In the genomic region with DNA sequence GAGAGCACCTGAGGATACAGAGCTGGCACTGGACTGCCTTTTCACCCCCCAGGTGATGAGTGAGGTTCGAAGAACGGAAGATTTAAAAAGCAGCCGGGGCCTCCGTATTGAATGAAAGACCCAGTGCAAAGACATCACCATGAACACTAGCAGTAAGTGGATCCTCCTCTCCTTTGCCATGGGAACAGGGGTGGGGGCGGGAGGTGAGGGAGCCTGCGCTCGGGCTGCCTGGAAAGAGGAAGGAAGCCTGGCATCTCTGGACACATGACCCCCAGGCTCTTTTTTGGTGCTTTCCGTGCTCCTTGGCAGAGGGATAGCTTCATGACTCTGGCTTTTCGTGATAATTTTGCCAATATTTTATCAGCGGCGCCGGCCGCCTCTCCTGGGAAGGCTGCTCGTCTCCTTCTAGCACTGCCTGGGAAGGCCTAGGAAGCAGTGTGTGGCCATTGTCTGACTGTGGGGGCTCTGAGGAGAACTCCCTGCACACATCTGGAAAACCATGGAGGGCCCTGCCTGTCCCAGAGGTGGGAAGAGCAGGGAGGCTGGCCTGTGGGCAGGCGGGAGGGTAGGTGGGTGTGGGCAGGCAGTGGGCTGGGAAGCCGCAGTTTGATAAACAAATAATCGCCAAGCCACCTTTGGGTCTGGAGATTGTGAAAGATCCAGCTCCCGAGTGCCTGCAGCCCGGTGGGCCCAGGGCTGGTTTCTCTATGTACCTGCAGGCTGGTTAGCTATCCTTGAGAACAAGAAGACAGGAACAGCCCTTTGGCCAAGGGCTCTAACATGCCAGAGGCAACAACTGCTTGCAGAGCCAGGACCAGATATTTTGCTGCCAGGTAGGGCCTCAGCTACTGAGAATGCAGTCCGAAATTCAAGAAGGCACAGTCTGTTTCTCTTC, we compare ENCODE assay signal across 8 cellular contexts. TPM values are rescaled to one million over a fixed set of nuclear protein-coding genes. Genes with fewer than 3 reads are reported as not detected.
A peak's percentile ranks its signal among the peaks of the same experiment; 100 is the strongest.
DNase-seq lines count a peak whose midpoint lies in the region; ATAC-seq and TF ChIP-seq lines count a peak whose summit lies in the region.

No MANE protein-coding gene starts in this region.

- peak overlapping the region; percentile 97 for H2AFZ ChIP-seq in MM.1S (ENCODE audit: low read length)

- H3K9me3 Mint-ChIP-seq in CD4-positive, alpha-beta memory T cell: peaks cover 0 to 6% (median 0%) of the 10 kb centered on the region in 8 donors
- H3K9me3 Mint-ChIP-seq in chondrocyte (ENCODE audit: low read depth): no peaks in the 10 kb centered on the region

- no peak overlapping the region for H3K27ac ChIP-seq in CD4-positive, alpha-beta memory T cell (ENCODE audit: low read depth, low read length)
- no peak overlapping the region for H3K27ac ChIP-seq in MM.1S (ENCODE audit: low read length)
- peak overlapping the region; percentile 81 for H3K27ac ChIP-seq in lower lobe of right lung
- no peak overlapping the region for H3K27ac ChIP-seq in thymus (ENCODE audit: low read depth)

- H3K27me3 ChIP-seq in CD4-positive, alpha-beta memory T cell (ENCODE audit: insufficient read depth, low read length): no peaks in the 10 kb centered on the region
- H3K27me3 ChIP-seq in MM.1S (replicated peaks; ENCODE audit: insufficient read depth, low read length) (no peaks in the 10 kb centered on the region), lower lobe of right lung (ENCODE audit: low read depth) (no peaks in the 10 kb centered on the region), thymus (ENCODE audit: control insufficient read depth, insufficient read depth) (peaks cover 10% of the 10 kb centered on the region)

- peaks cover 10% of the 10 kb centered on the region for H3K4me1 ChIP-seq in CD4-positive, alpha-beta memory T cell (ENCODE audit: insufficient read depth, low read length)
- H3K4me1 ChIP-seq in MM.1S (ENCODE audit: low read length) (peaks cover 12% of the 10 kb centered on the region), lower lobe of right lung (peaks cover 32% of the 10 kb centered on the region), thymus (ENCODE audit: control insufficient read depth, insufficient read depth, low read length) (no peaks in the 10 kb centered on the region)

- peaks cover 2 to 18% of the 10 kb centered on the region in 2 donors for H3K27me3 Mint-ChIP-seq in CD4-positive, alpha-beta memory T cell
- no peaks in the 10 kb centered on the region for H3K27me3 Mint-ChIP-seq in chondrocyte (ENCODE audit: low read depth)

- peak overlapping the region in 1 of 2 donors; percentile 58 for H3K4me3 ChIP-seq in CD4-positive, alpha-beta memory T cell (ENCODE audit: low read length in 2 of 2)
- H3K4me3 ChIP-seq in MM.1S (ENCODE audit: low read length) (peak overlapping the region; percentile 49), lower lobe of right lung (peak overlapping the region; percentile 68), thymus (ENCODE audit: low read length) (peak overlapping the region; percentile 47)

- H3K27ac Mint-ChIP-seq in CD4-positive, alpha-beta memory T cell: no peak overlapping the region
- peak overlapping the region; percentile 41 for H3K27ac Mint-ChIP-seq in chondrocyte (ENCODE audit: unreplicated experiment)

- no peaks in the 10 kb centered on the region for H3K36me3 Mint-ChIP-seq in CD4-positive, alpha-beta memory T cell
- H3K36me3 Mint-ChIP-seq in chondrocyte (ENCODE audit: low read depth): peaks cover 5% of the 10 kb centered on the region

- H3K9me2 ChIP-seq in MM.1S (replicated peaks; ENCODE audit: insufficient read depth, low read length): no peaks in the 10 kb centered on the region

- no peaks in the 10 kb centered on the region for H3K79me2 ChIP-seq in MM.1S (ENCODE audit: low read length)

- TF ChIP-seq CTCF in MM.1S (IDR thresholded peaks at IDR 0.05; ENCODE audit: low read length) (no peak), chondrocyte (IDR thresholded peaks at IDR 0.05) (no peak), lower lobe of right lung (IDR thresholded peaks at IDR 0.05) (no peak)

- H3F3A ChIP-seq in MM.1S (ENCODE audit: insufficient read depth, low read length): no peaks in the 10 kb centered on the region

- no peak overlapping the region for H3K9ac ChIP-seq in MM.1S (ENCODE audit: low read length)

- POLR2A ChIA-PET in CD4-positive, alpha-beta memory T cell (lab: Charles Lee; ENCODE audit: partially characterized antibody): interaction anchor here (1.0 to 2.1 kb wide), 2 partner anchors 98 to 122 kb away, joined by 3 to 7 read pairs; no protein-coding TSS in a partner anchor

- H3K4me1 Mint-ChIP-seq in CD4-positive, alpha-beta memory T cell: peaks cover 0 to 5% (median under 1%) of the 10 kb centered on the region in 4 donors
- peaks cover 28% of the 10 kb centered on the region for H3K4me1 Mint-ChIP-seq in chondrocyte (ENCODE audit: low read depth)

- peak overlapping the region; percentile 21 to 76 (median 55) for H3K4me3 Mint-ChIP-seq in CD4-positive, alpha-beta memory T cell
- peak overlapping the region; percentile 78 for H3K4me3 Mint-ChIP-seq in chondrocyte (ENCODE audit: unreplicated experiment)

- peak; percentile 56 to 65 for ATAC-seq in lower lobe of right lung
- ATAC-seq in GM19328 (IDR thresholded peaks at IDR 0.05; ENCODE audit: unreplicated experiment): no peak
- no peak for ATAC-seq in HG02840 (IDR thresholded peaks at IDR 0.05; ENCODE audit: low FRiP score, unreplicated experiment)

- DNase-seq in CD4-positive, alpha-beta memory T cell: no peak
- DNase-seq in MM.1S (no peak), chondrocyte (ENCODE audit: low spot score) (no peak), lower lobe of right lung (no peak), NCI-H1436 treated with DMSO at 0.1 percent for 48 hours (lab: John Stamatoyannopoulos, UW) (no peak)

- no peaks in the 10 kb centered on the region for H3K9me3 ChIP-seq in CD4-positive, alpha-beta memory T cell (ENCODE audit: control insufficient read depth in 1 of 2, low read length in 2 of 2)
- H3K9me3 ChIP-seq in MM.1S (replicated peaks; ENCODE audit: insufficient read depth, low read length) (no peaks in the 10 kb centered on the region), lower lobe of right lung (no peaks in the 10 kb centered on the region), thymus (ENCODE audit: control insufficient read depth) (no peaks in the 10 kb centered on the region)

- no peaks in the 10 kb centered on the region for H3K36me3 ChIP-seq in CD4-positive, alpha-beta memory T cell (ENCODE audit: insufficient read depth, low read length)
- H3K36me3 ChIP-seq in MM.1S (replicated peaks; ENCODE audit: insufficient read depth, low read length): no peaks in the 10 kb centered on the region
- H3K36me3 ChIP-seq in lower lobe of right lung: no peaks in the 10 kb centered on the region
- no peaks in the 10 kb centered on the region for H3K36me3 ChIP-seq in thymus (ENCODE audit: control insufficient read depth, insufficient read depth)

- intact Hi-C loops in CD4-positive, alpha-beta memory T cell (cut with micrococcal nuclease): loop anchor here (1.0 to 10.0 kb wide), 4 partner anchors 122 to 423 kb away; no protein-coding TSS in a partner anchor
- intact Hi-C loops in lower lobe of right lung (cut with DNase I): no loop called here

- no peaks in the 10 kb centered on the region for H4K20me1 ChIP-seq in MM.1S (ENCODE audit: insufficient read depth, low read length)

- WGBS in thymus: 67% methylated on average over 20 of the region's 20 CpGs

- CTCF ChIA-PET in CD4-positive, alpha-beta memory T cell (lab: Charles Lee; ENCODE audit: partially characterized antibody): interaction anchor here (0.6 to 10.3 kb wide), 23 partner anchors 8 to 290 kb away, joined by 3 to 190 read pairs (median 6); partner anchors contain the start of genes AFAP1L1 and PCYOX1L

- H3K4me2 ChIP-seq in MM.1S (ENCODE audit: low read depth, low read length): peak overlapping the region; percentile 62

RNA-seq across cellular contexts. Expression of gene ABLIM3, which starts 0.9 kb away (rescaled TPM):
- total RNA-seq in CD4-positive, alpha-beta memory T cell: not detected
- not detected for polyA plus RNA-seq in CD4-positive, alpha-beta memory T cell
- 7.6 to 16.0 TPM (median 15.4 TPM) in 3 replicates for total RNA-seq in chondrocyte
- total RNA-seq in lower lobe of right lung: 26.7 TPM
- polyA plus RNA-seq in thymus: 7.3 TPM

Comparison
In these comparisons a context has a peak if more than half of its experiments do, and no peak if none do; other contexts are left out.
1. ATAC-seq: peak in lower lobe of right lung (2 of 2); none in GM19328 (single experiment) and HG02840 (single experiment).